ENCODE assay signal across 22 cellular contexts in genomic region chr12:25970082-25970481, GRCh38.
"Had no signal": no experiment of that assay in that cellular context is flagged by ENCODE, and none has a peak within 500 bp of the region (broad histone marks: within the 10 kb centered on the region; RNA-seq: fewer than 3 reads in every experiment).

No MANE protein-coding gene starts in this region.

- H3K4me1 Mint-ChIP-seq: activated CD4-positive, alpha-beta T cell treated with anti-CD3 and anti-CD28 coated beads, Interleukin-2, amount 10 ng/mL, durations not matched to agents 7 days and 5 days; natural killer cell; T-helper 17 cell had no signal

- H3K4me3 ChIP-seq: hepatocyte, left ventricle myocardium inferior, right atrium auricular region, skin epidermis, thyroid gland, uterus had no signal

- ATAC-seq: natural killer cell; stimulated activated naive B cell treated with anti-CD40 and anti-IgM and Interleukin-4, amounts not matched to agents 10 μg/mL and 1 μg/mL and 100 μg/mL, for 72 hours; T-helper 17 cell had no signal

- DNase-seq: activated CD4-positive, alpha-beta T cell treated with anti-CD3 and anti-CD28 coated beads, Interleukin-2, amount 10 ng/mL, durations not matched to agents 7 days and 5 days; activated CD4-positive, CD25-positive, alpha-beta regulatory T cell; activated CD8-positive, alpha-beta memory T cell treated with anti-CD3 and anti-CD28 coated beads for 24 hours; activated gamma-delta T cell treated with Interleukin-2 at 50 U/mL for 16 hours; amygdala; cerebellar nuclear complex; left ventricle myocardium inferior; natural killer cell; nucleus accumbens; posterior cingulate gyrus; stimulated activated CD4-positive, alpha-beta T cell treated with anti-CD3 and anti-CD28 coated beads, Interleukin-15, amount 100 ng/mL, for 24 hours; stimulated activated CD4-positive, alpha-beta T cell treated with anti-CD3 and anti-CD28 coated beads, Interleukin-4, amount 100 ng/mL, for 1 hour; stimulated activated naive B cell treated with anti-CD40 and anti-IgM and Interleukin-4, amounts not matched to agents 10 μg/mL and 1 μg/mL and 100 μg/mL, for 72 hours; T-helper 17 cell; thyroid gland; uterus had no signal

- H3K9me3 ChIP-seq: left ventricle myocardium inferior, right atrium auricular region, thyroid gland, uterus had no signal

- H3K4me3 Mint-ChIP-seq: activated CD4-positive, alpha-beta T cell treated with anti-CD3 and anti-CD28 coated beads, Interleukin-2, amount 10 ng/mL, durations not matched to agents 7 days and 5 days; activated naive CD8-positive, alpha-beta T cell; memory B cell; natural killer cell; stimulated activated naive B cell treated with anti-CD40 and anti-IgM and Interleukin-4, amounts not matched to agents 10 μg/mL and 1 μg/mL and 100 μg/mL, for 72 hours; T-helper 17 cell had no signal

- H3K27ac ChIP-seq: left ventricle myocardium inferior, right atrium auricular region, thyroid gland had no signal

- H3K27me3 ChIP-seq: hepatocyte, right atrium auricular region, thyroid gland, uterus had no signal

- FAIRE-seq: keratinocyte had no signal

- H3K27ac Mint-ChIP-seq: activated CD4-positive, alpha-beta T cell treated with anti-CD3 and anti-CD28 coated beads, Interleukin-2, amount 10 ng/mL, durations not matched to agents 7 days and 5 days; activated naive CD8-positive, alpha-beta T cell; memory B cell; natural killer cell; stimulated activated naive B cell treated with anti-CD40 and anti-IgM and Interleukin-4, amounts not matched to agents 10 μg/mL and 1 μg/mL and 100 μg/mL, for 72 hours; T-helper 17 cell had no signal

- H3K36me3 Mint-ChIP-seq: activated naive CD8-positive, alpha-beta T cell; memory B cell; natural killer cell; stimulated activated naive B cell treated with anti-CD40 and anti-IgM and Interleukin-4, amounts not matched to agents 10 μg/mL and 1 μg/mL and 100 μg/mL, for 72 hours had no signal

- H2AFZ ChIP-seq: hepatocyte had no signal

- H3K9me3 Mint-ChIP-seq: activated CD4-positive, alpha-beta T cell treated with anti-CD3 and anti-CD28 coated beads, Interleukin-2, amount 10 ng/mL, durations not matched to agents 7 days and 5 days; memory B cell; natural killer cell; stimulated activated naive B cell treated with anti-CD40 and anti-IgM and Interleukin-4, amounts not matched to agents 10 μg/mL and 1 μg/mL and 100 μg/mL, for 72 hours had no signal

- H3K36me3 ChIP-seq: left ventricle myocardium inferior, right atrium auricular region, thyroid gland, uterus had no signal
